In the genomic region with DNA sequence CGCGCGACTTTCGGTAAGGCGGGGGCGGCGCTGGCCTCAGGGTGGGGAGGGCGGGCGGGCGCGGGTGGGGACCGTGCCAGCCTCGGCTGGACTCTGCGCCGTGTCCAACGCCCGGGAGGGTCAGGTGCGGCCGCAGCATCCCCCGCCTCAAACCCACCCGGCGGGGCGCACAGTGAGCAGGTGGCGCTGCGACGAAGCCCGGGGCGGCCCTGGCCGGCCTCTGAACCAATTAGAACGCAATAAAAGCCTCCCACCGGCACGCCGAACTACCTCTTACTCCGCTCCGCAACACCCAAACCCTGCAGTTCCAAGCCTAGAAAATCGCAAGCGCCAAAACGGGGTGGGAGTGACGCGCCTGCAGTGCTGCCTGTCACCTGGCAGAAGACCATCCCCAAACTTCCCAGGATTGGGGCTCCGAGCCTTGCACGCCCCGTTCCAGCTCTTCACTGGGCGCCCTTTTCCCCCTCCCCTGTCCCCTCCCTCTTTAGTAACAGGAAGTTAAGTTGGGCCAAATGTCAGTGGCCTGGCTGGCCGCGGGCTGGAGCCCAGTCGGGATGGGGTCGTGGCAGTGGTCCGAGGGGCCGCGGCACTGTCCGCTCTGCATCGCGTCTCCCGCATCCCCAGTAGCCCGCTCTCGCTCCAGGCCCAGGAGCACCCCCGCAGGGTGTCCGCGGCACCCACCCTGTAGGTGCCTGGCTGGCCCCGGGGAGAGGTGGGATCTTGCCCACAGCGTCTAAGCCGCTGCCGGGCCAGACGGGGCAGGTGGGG, we compare ENCODE assay signal across 1 cellular context.
TF ChIP-seq lines count a peak whose summit lies in the region.

No MANE protein-coding gene starts in this region.

TF ChIP-seq in HepG2, 621 proteins besides CTCF, POLR2A, EP300 and RAD21 (continued from another document):
- TF ChIP-seq, protein P1, sequence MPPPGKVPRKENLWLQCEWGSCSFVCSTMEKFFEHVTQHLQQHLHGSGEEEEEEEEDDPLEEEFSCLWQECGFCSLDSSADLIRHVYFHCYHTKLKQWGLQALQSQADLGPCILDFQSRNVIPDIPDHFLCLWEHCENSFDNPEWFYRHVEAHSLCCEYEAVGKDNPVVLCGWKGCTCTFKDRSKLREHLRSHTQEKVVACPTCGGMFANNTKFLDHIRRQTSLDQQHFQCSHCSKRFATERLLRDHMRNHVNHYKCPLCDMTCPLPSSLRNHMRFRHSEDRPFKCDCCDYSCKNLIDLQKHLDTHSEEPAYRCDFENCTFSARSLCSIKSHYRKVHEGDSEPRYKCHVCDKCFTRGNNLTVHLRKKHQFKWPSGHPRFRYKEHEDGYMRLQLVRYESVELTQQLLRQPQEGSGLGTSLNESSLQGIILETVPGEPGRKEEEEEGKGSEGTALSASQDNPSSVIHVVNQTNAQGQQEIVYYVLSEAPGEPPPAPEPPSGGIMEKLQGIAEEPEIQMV (CRISPR knock-in tag; IDR thresholded peaks at IDR 0.05; ENCODE audit: low read depth) = no peak
- TF ChIP-seq ZBTB3 (CRISPR knock-in tag; IDR thresholded peaks at IDR 0.05; ENCODE audit: borderline replicate concordance, low read depth) (no peak), RARA (CRISPR knock-in tag; IDR thresholded peaks at IDR 0.05) (no peak), ZSCAN22 (CRISPR knock-in tag; IDR thresholded peaks at IDR 0.05) (no peak), MTF2 (CRISPR knock-in tag; IDR thresholded peaks at IDR 0.05; ENCODE audit: borderline replicate concordance) (0 out of 2 replicates have a peak, but pooled peaks have one; percentile 15), TBX3 (IDR thresholded peaks at IDR 0.05; ENCODE audit: borderline replicate concordance) (no peak), PAF1 (CRISPR knock-in tag; IDR thresholded peaks at IDR 0.05) (no peak), SMARCE1 (IDR thresholded peaks at IDR 0.05; ENCODE audit: borderline replicate concordance) (no peak), RNF2 (conservative IDR thresholded peaks at IDR 0.05; ENCODE audit: low read depth) (no peak), TCF7 (IDR thresholded peaks at IDR 0.05; ENCODE audit: low read depth) (no peak), SRSF4 (IDR thresholded peaks at IDR 0.05; ENCODE audit: low read depth, low read length, poor library complexity, severe bottlenecking) (no peak), ZFYVE20 (CRISPR knock-in tag; IDR thresholded peaks at IDR 0.05; ENCODE audit: borderline replicate concordance, low read depth) (no peak), ZNF264 (CRISPR knock-in tag; IDR thresholded peaks at IDR 0.05) (no peak), ZNF138 (CRISPR knock-in tag; IDR thresholded peaks at IDR 0.05; ENCODE audit: low read depth) (no peak), AGO2 (optimal IDR thresholded peaks at IDR 0.05; ENCODE audit: low read depth, low read length) (no peak), LCORL (IDR thresholded peaks at IDR 0.05) (no peak), LCORL (CRISPR knock-in tag; IDR thresholded peaks at IDR 0.05) (no peak), SNAPC2 (CRISPR knock-in tag; IDR thresholded peaks at IDR 0.05) (no peak), ZNF766 (CRISPR knock-in tag; IDR thresholded peaks at IDR 0.05; ENCODE audit: borderline replicate concordance) (no peak), SIX1 (CRISPR knock-in tag; IDR thresholded peaks at IDR 0.05; ENCODE audit: borderline replicate concordance) (no peak), IKZF4 (CRISPR knock-in tag; IDR thresholded peaks at IDR 0.05; ENCODE audit: borderline replicate concordance, low read depth, not compliant biosample characterization) (no peak), CEBPG (CRISPR knock-in tag; IDR thresholded peaks at IDR 0.05) (no peak), ZNF34 (CRISPR knock-in tag; IDR thresholded peaks at IDR 0.05; ENCODE audit: borderline replicate concordance) (no peak), CBX5 (CRISPR knock-in tag; IDR thresholded peaks at IDR 0.05; ENCODE audit: borderline replicate concordance) (no peak), ASH2L (IDR thresholded peaks at IDR 0.05; ENCODE audit: insufficient read length, low read depth, low read length) (no peak), SP1 (IDR thresholded peaks at IDR 0.05) (no peak), SP1 (CRISPR knock-in tag; IDR thresholded peaks at IDR 0.05) (no peak), PHF21A (CRISPR knock-in tag; IDR thresholded peaks at IDR 0.05) (no peak), SETDB1 (CRISPR knock-in tag; IDR thresholded peaks at IDR 0.05; ENCODE audit: borderline replicate concordance) (no peak)
- TF ChIP-seq, protein P2, sequence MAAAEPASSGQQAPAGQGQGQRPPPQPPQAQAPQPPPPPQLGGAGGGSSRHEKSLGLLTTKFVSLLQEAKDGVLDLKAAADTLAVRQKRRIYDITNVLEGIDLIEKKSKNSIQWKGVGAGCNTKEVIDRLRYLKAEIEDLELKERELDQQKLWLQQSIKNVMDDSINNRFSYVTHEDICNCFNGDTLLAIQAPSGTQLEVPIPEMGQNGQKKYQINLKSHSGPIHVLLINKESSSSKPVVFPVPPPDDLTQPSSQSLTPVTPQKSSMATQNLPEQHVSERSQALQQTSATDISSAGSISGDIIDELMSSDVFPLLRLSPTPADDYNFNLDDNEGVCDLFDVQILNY (CRISPR knock-in tag; conservative IDR thresholded peaks at IDR 0.05) = no peak
- TF ChIP-seq, protein P3, sequence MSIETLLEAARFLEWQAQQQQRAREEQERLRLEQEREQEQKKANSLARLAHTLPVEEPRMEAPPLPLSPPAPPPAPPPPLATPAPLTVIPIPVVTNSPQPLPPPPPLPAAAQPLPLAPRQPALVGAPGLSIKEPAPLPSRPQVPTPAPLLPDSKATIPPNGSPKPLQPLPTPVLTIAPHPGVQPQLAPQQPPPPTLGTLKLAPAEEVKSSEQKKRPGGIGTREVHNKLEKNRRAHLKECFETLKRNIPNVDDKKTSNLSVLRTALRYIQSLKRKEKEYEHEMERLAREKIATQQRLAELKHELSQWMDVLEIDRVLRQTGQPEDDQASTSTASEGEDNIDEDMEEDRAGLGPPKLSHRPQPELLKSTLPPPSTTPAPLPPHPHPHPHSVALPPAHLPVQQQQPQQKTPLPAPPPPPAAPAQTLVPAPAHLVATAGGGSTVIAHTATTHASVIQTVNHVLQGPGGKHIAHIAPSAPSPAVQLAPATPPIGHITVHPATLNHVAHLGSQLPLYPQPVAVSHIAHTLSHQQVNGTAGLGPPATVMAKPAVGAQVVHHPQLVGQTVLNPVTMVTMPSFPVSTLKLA (IDR thresholded peaks at IDR 0.05) = no peak
- TF ChIP-seq, protein P4, sequence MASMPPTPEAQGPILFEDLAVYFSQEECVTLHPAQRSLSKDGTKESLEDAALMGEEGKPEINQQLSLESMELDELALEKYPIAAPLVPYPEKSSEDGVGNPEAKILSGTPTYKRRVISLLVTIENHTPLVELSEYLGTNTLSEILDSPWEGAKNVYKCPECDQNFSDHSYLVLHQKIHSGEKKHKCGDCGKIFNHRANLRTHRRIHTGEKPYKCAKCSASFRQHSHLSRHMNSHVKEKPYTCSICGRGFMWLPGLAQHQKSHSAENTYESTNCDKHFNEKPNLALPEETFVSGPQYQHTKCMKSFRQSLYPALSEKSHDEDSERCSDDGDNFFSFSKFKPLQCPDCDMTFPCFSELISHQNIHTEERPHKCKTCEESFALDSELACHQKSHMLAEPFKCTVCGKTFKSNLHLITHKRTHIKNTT (CRISPR knock-in tag; IDR thresholded peaks at IDR 0.05) = no peak
- TF ChIP-seq, protein P5, sequence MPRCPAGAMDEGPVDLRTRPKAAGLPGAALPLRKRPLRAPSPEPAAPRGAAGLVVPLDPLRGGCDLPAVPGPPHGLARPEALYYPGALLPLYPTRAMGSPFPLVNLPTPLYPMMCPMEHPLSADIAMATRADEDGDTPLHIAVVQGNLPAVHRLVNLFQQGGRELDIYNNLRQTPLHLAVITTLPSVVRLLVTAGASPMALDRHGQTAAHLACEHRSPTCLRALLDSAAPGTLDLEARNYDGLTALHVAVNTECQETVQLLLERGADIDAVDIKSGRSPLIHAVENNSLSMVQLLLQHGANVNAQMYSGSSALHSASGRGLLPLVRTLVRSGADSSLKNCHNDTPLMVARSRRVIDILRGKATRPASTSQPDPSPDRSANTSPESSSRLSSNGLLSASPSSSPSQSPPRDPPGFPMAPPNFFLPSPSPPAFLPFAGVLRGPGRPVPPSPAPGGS (CRISPR knock-in tag; IDR thresholded peaks at IDR 0.05) = 0 out of 2 replicates have a peak, but pooled peaks have one; percentile 4
- TF ChIP-seq, protein P6, sequence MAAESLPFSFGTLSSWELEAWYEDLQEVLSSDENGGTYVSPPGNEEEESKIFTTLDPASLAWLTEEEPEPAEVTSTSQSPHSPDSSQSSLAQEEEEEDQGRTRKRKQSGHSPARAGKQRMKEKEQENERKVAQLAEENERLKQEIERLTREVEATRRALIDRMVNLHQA (CRISPR knock-in tag; IDR thresholded peaks at IDR 0.05) = no peak
TF ChIP-seq in HepG2: peak in this region for 12.
